Comparison of ENCODE assay signal across 8 cellular contexts in the genomic region with DNA sequence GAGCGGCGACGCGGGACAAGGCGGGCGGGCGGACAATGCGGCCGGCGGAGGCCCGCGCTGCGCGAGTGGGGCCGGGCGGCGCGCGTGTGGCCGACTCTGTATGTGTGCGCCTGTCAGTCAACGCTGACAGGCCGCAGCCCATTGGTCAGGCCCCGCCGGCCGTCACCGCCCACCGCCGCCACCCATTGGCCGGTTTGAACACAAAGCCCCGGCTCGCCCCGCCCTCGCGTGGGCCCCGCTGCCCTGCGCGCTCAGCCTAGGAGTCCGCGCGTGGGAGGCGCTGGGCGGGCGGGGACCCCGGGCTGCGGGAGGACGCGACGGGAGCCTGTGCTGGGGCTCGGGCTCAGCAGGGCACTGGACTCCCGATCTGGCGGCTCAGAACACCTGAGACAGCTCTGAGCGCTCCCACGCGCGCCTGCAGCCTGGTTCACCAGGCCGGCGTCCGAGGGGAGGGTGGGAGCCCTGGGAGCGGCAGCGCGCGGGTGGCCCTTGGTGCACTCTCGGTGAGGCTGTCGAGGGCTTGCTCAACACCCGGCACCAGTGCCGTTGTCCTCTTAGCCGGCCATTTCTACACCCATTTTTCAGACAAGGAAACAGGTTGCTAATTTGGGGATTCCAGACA. TPM values are rescaled to one million over a fixed set of nuclear protein-coding genes. Genes with fewer than 3 reads are reported as not detected.
A peak's percentile ranks its signal among the peaks of the same experiment; 100 is the strongest.
DNase-seq lines count a peak whose midpoint lies in the region; ATAC-seq, FAIRE-seq and TF ChIP-seq lines count a peak whose summit lies in the region.

SUN2 (minus strand) TSS at position 88 of the 622 bp plus-strand sequence. CDS start 3,370 bp downstream, outside the sequence.

- in situ Hi-C loops in mammary epithelial cell (cut with MboI; ENCODE audit: low sequenced_read_pairs in 2 of 2), result loop anchor here in 1 of 2 donors (25.0 kb wide), 2 partner anchors 256 to 556 kb away; partner anchors contain the start of genes APOBEC3C, APOBEC3D and RPL3

- CTCF ChIA-PET in mammary epithelial cell (lab: Charles Lee; ENCODE audit: low non-redundant PET), result interaction anchor here (1.0 kb wide), 1 partner anchor 13 kb away, joined by 5 read pairs; no protein-coding TSS in a partner anchor

- peak within 1 kb of the TSS; percentile 99 for H3K4me2 ChIP-seq in mammary epithelial cell (ENCODE audit: insufficient read depth, low read depth, low read length)

- intact Hi-C loops in mammary epithelial cell (cut with micrococcal nuclease), result loop anchor here (1.0 to 10.0 kb wide), 2 partner anchors 10 to 559 kb away; partner anchors contain the start of gene RPL3

- TF ChIP-seq CTCF in WI38 (IDR thresholded peaks at IDR 0.05; ENCODE audit: low read depth, low read length) (no peak), mammary epithelial cell (conservative IDR thresholded peaks at IDR 0.05 in 1 of 2, IDR thresholded peaks at IDR 0.05 in 1 of 2; ENCODE audit: extremely low read depth in 1 of 2, insufficient read depth in 1 of 2, low read depth in 1 of 2, low read length in 2 of 2) (no peak)

- H3K9ac ChIP-seq in mammary epithelial cell (ENCODE audit: insufficient read depth, low read length), result peak within 1 kb of the TSS; percentile 31

- BruUV-seq in mammary epithelial cell (replicated peaks; lab: Mats Ljungman, UMichigan), result no TSS peak

- dilution Hi-C loops in mammary epithelial cell (cut with HindIII; ENCODE audit: low sequenced_read_pairs), result no loop called here

- H3K4me1 ChIP-seq in mammary epithelial cell (ENCODE audit: insufficient read depth, low read length) (peaks cover 35% of the 10 kb centered on the region), small intestine (ENCODE audit: control insufficient read depth in 2 of 2, insufficient read depth in 1 of 2, low read depth in 1 of 2, low read length in 1 of 2) (peaks cover 2% of the 10 kb centered on the region in 2 donors)

- H3K9me3 ChIP-seq in mammary epithelial cell (replicated peaks; ENCODE audit: insufficient read depth, low read length) (no peaks in the 10 kb centered on the region), small intestine (ENCODE audit: control insufficient read depth, low read depth) (no peaks in the 10 kb centered on the region)

- H3K27me3 ChIP-seq in mammary epithelial cell (ENCODE audit: insufficient read depth, low read length) (no peaks in the 10 kb centered on the region), small intestine (ENCODE audit: control insufficient read depth in 2 of 2, insufficient read depth in 2 of 2, low read length in 2 of 2) (no peaks in the 10 kb centered on the region)

- H2AFZ ChIP-seq in mammary epithelial cell (ENCODE audit: low read depth, low read length), result peak within 1 kb of the TSS; percentile 71

- H3K27ac ChIP-seq in mammary epithelial cell (ENCODE audit: insufficient read depth, low read depth, low read length) (peak within 1 kb of the TSS; percentile 37), small intestine (ENCODE audit: low read depth in 1 of 2, low read length in 1 of 2) (peak within 1 kb of the TSS; percentile 94 to 98)

- DNase-seq in NCI-H1417 (lab: John Stamatoyannopoulos, UW), result peak; percentile 61 to 82 (median 74)
- DNase-seq in NCI-H1417 treated with DMSO at 0.1 percent for 48 hours (lab: John Stamatoyannopoulos, UW), result no peak
- DNase-seq in NCI-H146 treated with DMSO at 0.1 percent for 48 hours (lab: John Stamatoyannopoulos, UW; ENCODE audit: unreplicated experiment), result peak; percentile 33
- peak; percentile 74 for DNase-seq in mammary epithelial cell
- peak; percentile 95 for DNase-seq in iPS-NIHi7 (ENCODE audit: extremely low spot score)
- DNase-seq in small intestine, result peak; percentile 91

- H4K20me1 ChIP-seq in mammary epithelial cell (ENCODE audit: insufficient read depth, low read length), result no peaks in the 10 kb centered on the region

- H3K79me2 ChIP-seq in mammary epithelial cell (ENCODE audit: insufficient read depth, low read length), result peaks cover 26% of the 10 kb centered on the region

- peak; percentile 71 for ATAC-seq in HG02610 (IDR thresholded peaks at IDR 0.05; ENCODE audit: unreplicated experiment)

- H3K4me3 ChIP-seq in WI38 (ENCODE audit: low read depth, low read length) (peak within 1 kb of the TSS; percentile 76), mammary epithelial cell (replicated peaks in 1 of 3; ENCODE audit: insufficient read depth in 1 of 3, low read depth in 2 of 3, low read length in 3 of 3) (peak within 1 kb of the TSS; percentile 45 to 70 (median 55)), small intestine (ENCODE audit: low read depth in 1 of 2, low read length in 2 of 2) (peak within 1 kb of the TSS; percentile 78 to 89)

- 7% methylated on average over 10 of the region's 68 CpGs for WGBS in mammary epithelial cell (ENCODE audit: low coverage, missing lambda C conversion rate)
- WGBS in small intestine, 3 donors, result 1% methylated on average over 45 to 68 of the region's 68 CpGs

- FAIRE-seq in small intestine (lab: Jason Lieb, UNC), result no peak

- H3K36me3 ChIP-seq in mammary epithelial cell (ENCODE audit: insufficient read depth, low read length) (peaks cover 3% of the 10 kb centered on the region), small intestine (ENCODE audit: control insufficient read depth in 2 of 2, insufficient read depth in 2 of 2, low read length in 2 of 2) (peaks cover 0 to 4% of the 10 kb centered on the region in 2 donors)

RNA-seq across cellular contexts. Expression of gene SUN2, which starts in this region (rescaled TPM):
- 100 to 1,000 TPM in 1 of 2 donors, 10 to 100 TPM in 1; 70.3 to 106 TPM for total RNA-seq in mammary epithelial cell
- polyA plus RNA-seq in mammary epithelial cell (39.1 TPM), small intestine (10 to 100 TPM; 19.0 to 94.2 (median 32.7) TPM)
- 142 TPM for polyA minus RNA-seq in mammary epithelial cell
